ENCODE assay signal across 12 cellular contexts in the genomic region with DNA sequence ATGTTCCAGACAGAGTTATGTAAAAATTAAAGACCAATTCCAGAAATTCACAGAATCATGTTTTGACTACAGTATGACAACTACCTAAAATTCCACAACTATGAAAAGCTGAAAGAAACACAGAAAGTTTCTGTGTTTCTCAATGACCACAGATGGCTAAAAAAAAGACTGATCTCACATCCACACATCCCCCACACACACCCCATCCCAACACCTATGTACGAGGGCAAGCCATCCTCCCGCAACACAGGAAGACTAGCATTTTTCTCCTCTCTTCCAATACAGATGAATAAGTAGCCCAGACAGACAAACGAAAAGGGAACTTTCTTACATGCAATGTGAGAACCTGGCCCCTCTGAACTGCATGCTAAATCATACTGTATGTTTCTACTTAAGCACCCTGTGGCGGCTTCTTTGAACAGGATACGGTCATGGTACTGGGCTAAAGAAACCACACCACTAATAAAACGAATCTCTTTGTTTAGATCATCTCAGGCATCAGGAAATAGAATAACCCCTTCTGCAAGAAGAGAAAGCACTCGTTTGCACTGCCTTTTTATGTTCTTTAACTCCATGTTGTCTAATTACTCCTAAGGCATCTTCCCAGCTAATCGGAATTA.
DNase-seq lines count a peak whose midpoint lies in the region; ATAC-seq lines count a peak whose summit lies in the region.
"Had no signal": no experiment of that assay in that cellular context is flagged by ENCODE, and none has a peak within 500 bp of the region (broad histone marks: within the 10 kb centered on the region; RNA-seq: fewer than 3 reads in every experiment).

No MANE protein-coding gene starts in this region.

- no peaks in the 10 kb centered on the region for H3K27me3 Mint-ChIP-seq in effector memory CD8-positive, alpha-beta T cell

- H3K4me3 Mint-ChIP-seq in effector memory CD8-positive, alpha-beta T cell = no peak overlapping the region

- H3K4me1 Mint-ChIP-seq in effector memory CD8-positive, alpha-beta T cell (ENCODE audit: low read depth in 2 of 2) = peaks cover 27 to 30% of the 10 kb centered on the region in 2 donors

- no peak for DNase-seq in effector memory CD8-positive, alpha-beta T cell
- no peak for DNase-seq in nucleus accumbens (lab: John Stamatoyannopoulos, UW)
- no peak for DNase-seq in stimulated activated CD4-positive, alpha-beta T cell treated with anti-CD3 and anti-CD28 coated beads, Interleukin-2, amount 100 ng/mL, for 48 hours
- DNase-seq: activated naive CD4-positive, alpha-beta T cell treated with Interleukin-2 at 50 U/mL for 16 hours; heart left ventricle; NCI-H1092 treated with DMSO at 0.1 percent for 48 hours had no signal

- peak; percentile 39 for ATAC-seq in GM18499 (IDR thresholded peaks at IDR 0.05; ENCODE audit: insufficient read depth, unreplicated experiment)
- peak; percentile 71 for ATAC-seq in GM19397 (IDR thresholded peaks at IDR 0.05; ENCODE audit: unreplicated experiment)
- ATAC-seq in HG03103 (IDR thresholded peaks at IDR 0.05; ENCODE audit: low read depth, unreplicated experiment) = peak; percentile 67
- no peak for ATAC-seq in effector memory CD8-positive, alpha-beta T cell (replicated peaks)
- ATAC-seq in GM19035 (IDR thresholded peaks at IDR 0.05; ENCODE audit: unreplicated experiment) = no peak
- ATAC-seq in HG02571 (IDR thresholded peaks at IDR 0.05; ENCODE audit: unreplicated experiment) = no peak
- ATAC-seq: heart left ventricle, Panc1 had no signal

- H3K36me3 Mint-ChIP-seq in effector memory CD8-positive, alpha-beta T cell (ENCODE audit: insufficient read depth) = peaks cover 3% of the 10 kb centered on the region

- peak overlapping the region; percentile 33 to 78 for H3K27ac Mint-ChIP-seq in effector memory CD8-positive, alpha-beta T cell

- no peaks in the 10 kb centered on the region for H3K9me3 Mint-ChIP-seq in effector memory CD8-positive, alpha-beta T cell

Comparison
In these comparisons a context has a peak if more than half of its experiments do, and no peak if none do; other contexts are left out.
1. ATAC-seq: peak in GM18499 (single experiment), GM19397 (single experiment) and HG03103 (single experiment); none in effector memory CD8-positive, alpha-beta T cell (single experiment), GM19035 (single experiment) and HG02571 (single experiment).